In genomic region chr22:38266120-38266519, GRCh38 we compare ENCODE assay signal across 9 cellular contexts. TPM values are rescaled to one million over a fixed set of nuclear protein-coding genes. Genes with fewer than 3 reads are reported as not detected.
DNase-seq lines count a peak whose midpoint lies in the region; ATAC-seq and TF ChIP-seq lines count a peak whose summit lies in the region.
"Had no signal": no experiment of that assay in that cellular context is flagged by ENCODE, and none has a peak within 500 bp of the region (broad histone marks: within the 10 kb centered on the region; RNA-seq: fewer than 3 reads in every experiment).

No MANE protein-coding gene starts in this region.

- no peak overlapping the region for H3K9ac ChIP-seq in IMR-90 (ENCODE audit: low read depth, low read length)
- no peak overlapping the region for H3K9ac ChIP-seq in neuronal stem cell (ENCODE audit: low read depth, low read length, poor library complexity)

- H2BK120ac ChIP-seq in IMR-90 (ENCODE audit: low read depth, low read length) (no peak overlapping the region), neuronal stem cell (ENCODE audit: low read depth, low read length) (no peak overlapping the region)

- peaks cover 46% of the 10 kb centered on the region for H3K9me1 ChIP-seq in IMR-90 (ENCODE audit: insufficient read depth, low read length)

- H3K4me1 ChIP-seq in IMR-90 (ENCODE audit: control insufficient read depth, insufficient read depth, low read length) (peaks cover 21% of the 10 kb centered on the region), neuronal stem cell (ENCODE audit: control insufficient read depth in 2 of 2, insufficient read depth in 1 of 2, low read depth in 1 of 2, low read length in 2 of 2) (peaks cover 7 to 9% of the 10 kb centered on the region in 2 donors), OCI-LY7 (ENCODE audit: insufficient read depth, low read length, poor library complexity, severe bottlenecking) (peaks cover 48% of the 10 kb centered on the region)

- H3K18ac ChIP-seq in IMR-90 (ENCODE audit: low read depth, low read length) (no peak overlapping the region), neuronal stem cell (ENCODE audit: low read length) (no peak overlapping the region)

- H2BK20ac ChIP-seq in IMR-90 (ENCODE audit: low read depth, low read length) = no peak overlapping the region

- H2BK5ac ChIP-seq in IMR-90 (ENCODE audit: low read depth, low read length, poor library complexity, severe bottlenecking) (no peak overlapping the region), neuronal stem cell (ENCODE audit: low read length) (no peak overlapping the region)

- H3K4ac ChIP-seq in IMR-90 (ENCODE audit: low read depth, low read length) (no peak overlapping the region), neuronal stem cell (ENCODE audit: low read length) (no peak overlapping the region)

- H3K27me3 ChIP-seq in AG04450 (ENCODE audit: control insufficient read depth, insufficient read depth, low read length) (no peaks in the 10 kb centered on the region), IMR-90 (ENCODE audit: control insufficient read depth, insufficient read depth, low read length) (no peaks in the 10 kb centered on the region), neuronal stem cell (ENCODE audit: control insufficient read depth in 3 of 3, insufficient read depth in 3 of 3, low read depth in 1 of 3, low read length in 3 of 3) (no peaks in the 10 kb centered on the region)

- no peak overlapping the region for H2AFZ ChIP-seq in IMR-90 (replicated peaks; ENCODE audit: low read length, poor library complexity)
- H2AFZ ChIP-seq in neuronal stem cell (ENCODE audit: low read length) = no peak overlapping the region
- H2AFZ ChIP-seq in OCI-LY7 (ENCODE audit: low read length) = no peak overlapping the region

- peak overlapping the region; percentile 11 for H3K27ac ChIP-seq in AG04450 (ENCODE audit: low read depth, low read length)
- H3K27ac ChIP-seq in IMR-90 (ENCODE audit: insufficient read depth, low read length) = no peak overlapping the region
- H3K27ac ChIP-seq in cingulate gyrus (ENCODE audit: low read depth, low read length) = peak overlapping the region; percentile 79
- no peak overlapping the region for H3K27ac ChIP-seq in neuronal stem cell (replicated peaks; ENCODE audit: low read length)
- no peak overlapping the region for H3K27ac ChIP-seq in OCI-LY7 (ENCODE audit: low read depth, low read length, poor library complexity, severe bottlenecking)

- 0 out of 2 replicates have a peak overlapping the region, but pooled peaks have one; percentile 29 for H3K4me2 ChIP-seq in IMR-90 (ENCODE audit: low read depth, low read length)
- no peak overlapping the region for H3K4me2 ChIP-seq in neuronal stem cell (ENCODE audit: insufficient read depth, low read length, poor library complexity, severe bottlenecking)
- no peak overlapping the region for H3K4me2 ChIP-seq in OCI-LY7 (ENCODE audit: low read length)

- no peak for DNase-seq in AG04450 (ENCODE audit: low read depth, low spot score)
- DNase-seq in IMR-90 = peak; percentile 19
- no peak for DNase-seq in neuronal stem cell (ENCODE audit: low spot score)
- no peak for DNase-seq in OCI-LY7 (ENCODE audit: low spot score)
- no peak for DNase-seq in NCI-H2081 treated with DMSO at 0.1 percent for 48 hours (lab: John Stamatoyannopoulos, UW)
- DNase-seq: SHP77 had no signal

- H3K14ac ChIP-seq in IMR-90 (replicated peaks; ENCODE audit: low read depth, low read length) (no peak overlapping the region), neuronal stem cell (ENCODE audit: low read length) (no peak overlapping the region)

- peaks cover 5 to 98% of the 10 kb centered on the region in 2 experiments; a peak in 3 of 4 replicates for H3K79me1 ChIP-seq in IMR-90 (ENCODE audit: low read depth in 1 of 2, low read length in 2 of 2)
- H3K79me1 ChIP-seq in neuronal stem cell (ENCODE audit: low read depth, low read length) = peaks cover 25% of the 10 kb centered on the region

- no peak overlapping the region for H3K56ac ChIP-seq in IMR-90 (ENCODE audit: extremely low read depth, insufficient read depth, low read length)

- H2BK15ac ChIP-seq in IMR-90 (ENCODE audit: low read depth, low read length) = no peak overlapping the region
- no peak overlapping the region for H2BK15ac ChIP-seq in neuronal stem cell (ENCODE audit: low read length)

- H4K5ac ChIP-seq in IMR-90 (ENCODE audit: low read depth, low read length) = no peak overlapping the region

- H2AK9ac ChIP-seq in IMR-90 (replicated peaks; ENCODE audit: low read depth, low read length, poor library complexity) = peak overlapping the region; percentile 46

- no peak overlapping the region for H2BK12ac ChIP-seq in neuronal stem cell (ENCODE audit: low read length)

- H4K91ac ChIP-seq in IMR-90 (ENCODE audit: insufficient read depth, low read depth, low read length) = no peak overlapping the region
- H4K91ac ChIP-seq in neuronal stem cell (ENCODE audit: low read depth, low read length, poor library complexity) = no peak overlapping the region

- H3K23ac ChIP-seq in IMR-90 (ENCODE audit: low read depth, low read length) = no peak overlapping the region
- peak overlapping the region; percentile 66 for H3K23ac ChIP-seq in neuronal stem cell (ENCODE audit: low read depth, low read length, poor library complexity)

- CTCF ChIA-PET in AG04450 (lab: Charles Lee) = no interaction called here
- CTCF ChIA-PET in IMR-90 (lab: Yijun Ruan, JAX) = no interaction called here
- CTCF ChIA-PET in OCI-LY7 (lab: Charles Lee; ENCODE audit: unreplicated experiment) = interaction anchor here (0.6 kb wide), 2 partner anchors 46 to 446 kb away, joined by 3 to 4 read pairs; no protein-coding TSS in a partner anchor

- dilution Hi-C loops in IMR-90 (cut with HindIII; ENCODE audit: low sequenced_read_pairs, unreplicated experiment) = no loop called here

- no peak for TF ChIP-seq RAD21 in IMR-90 (IDR thresholded peaks at IDR 0.05; ENCODE audit: low read length)

- no peak for ATAC-seq in IMR-90 (ENCODE audit: low read depth)
- no peak for ATAC-seq in HG02623 (IDR thresholded peaks at IDR 0.05; ENCODE audit: unreplicated experiment)
- ATAC-seq in GM18861 (IDR thresholded peaks at IDR 0.05; ENCODE audit: unreplicated experiment) = no peak

- no peaks in the 10 kb centered on the region for H3K9me2 ChIP-seq in OCI-LY7 (ENCODE audit: insufficient read depth, low read length)

- in situ Hi-C loops in IMR-90 (cut with MboI; ENCODE audit: low sequenced_read_pairs) = no loop called here

- BruUV-seq in IMR-90 (replicated peaks; lab: Mats Ljungman, UMichigan) (no TSS peak), OCI-LY7 (replicated peaks; lab: Mats Ljungman, UMichigan) (no TSS peak)

- TF ChIP-seq CTCF in AG04450 (IDR thresholded peaks at IDR 0.05; ENCODE audit: low read depth, low read length) (no peak), IMR-90 (conservative IDR thresholded peaks at IDR 0.05; ENCODE audit: low read depth, low read length) (no peak), OCI-LY7 (conservative IDR thresholded peaks at IDR 0.05; ENCODE audit: low read length) (no peak)

- H2AK5ac ChIP-seq in IMR-90 (ENCODE audit: low read depth, low read length) (no peak overlapping the region), neuronal stem cell (ENCODE audit: low read depth, low read length) (peak overlapping the region; percentile 1)

- H3K36me3 ChIP-seq in IMR-90 (ENCODE audit: control insufficient read depth, insufficient read depth, low read length) = peaks cover 8% of the 10 kb centered on the region
- peaks cover 7 to 12% of the 10 kb centered on the region in 2 donors for H3K36me3 ChIP-seq in neuronal stem cell (replicated peaks in 1 of 2; ENCODE audit: control insufficient read depth in 2 of 2, insufficient read depth in 2 of 2, low read length in 2 of 2)
- H3K36me3 ChIP-seq in OCI-LY7 (ENCODE audit: insufficient read depth, low read length) = peaks cover 29% of the 10 kb centered on the region

- intact Hi-C loops in IMR-90 (cut with micrococcal nuclease) (no loop called here), OCI-LY7 (cut with micrococcal nuclease; ENCODE audit: unreplicated experiment) (no loop called here)

- H4K8ac ChIP-seq in IMR-90 (ENCODE audit: low read depth in 2 of 2, low read length in 2 of 2) (no peak overlapping the region), neuronal stem cell (ENCODE audit: low read depth, low read length) (no peak overlapping the region)

- no peak overlapping the region for H3K4me3 ChIP-seq in AG04450 (ENCODE audit: low read depth, low read length)
- H3K4me3 ChIP-seq in IMR-90 (ENCODE audit: insufficient read depth, low read depth, low read length) = no peak overlapping the region
- no peak overlapping the region for H3K4me3 ChIP-seq in neuronal stem cell (ENCODE audit: low read length in 2 of 2)
- H3K4me3 ChIP-seq in OCI-LY7 (ENCODE audit: low read depth, low read length, poor library complexity, severe bottlenecking) = no peak overlapping the region

- H4K20me1 ChIP-seq in IMR-90 (ENCODE audit: insufficient read depth, low read length) (peaks cover 100% of the 10 kb centered on the region), OCI-LY7 (ENCODE audit: insufficient read depth, low read length) (peaks cover 6% of the 10 kb centered on the region; the same call in 1 of the 2 replicates)

- peaks cover 30% of the 10 kb centered on the region; the same call in 1 of the 2 replicates for H3K79me2 ChIP-seq in OCI-LY7 (ENCODE audit: insufficient read depth, low read depth, low read length)

- H3K9me3 ChIP-seq in AG04450 (ENCODE audit: control insufficient read depth, insufficient read depth, low read length) (no peaks in the 10 kb centered on the region; the same call in 1 of the 2 replicates), IMR-90 (ENCODE audit: control insufficient read depth, insufficient read depth, low read length) (no peaks in the 10 kb centered on the region), neuronal stem cell (replicated peaks in 1 of 2; ENCODE audit: control insufficient read depth in 2 of 2, insufficient read depth in 1 of 2, low read depth in 1 of 2, low read length in 2 of 2) (no peaks in the 10 kb centered on the region), OCI-LY7 (ENCODE audit: low read length) (no peaks in the 10 kb centered on the region)

- POLR2A ChIA-PET in AG04450 (lab: Yijun Ruan, JAX) (interaction anchor here (0.7 to 1.5 kb wide), 3 partner anchors 54 to 68 kb away, joined by 4 read pairs; partner anchors contain the start of gene MAFF), IMR-90 (lab: Charles Lee; ENCODE audit: unreplicated experiment) (no interaction called here), OCI-LY7 (lab: Charles Lee) (interaction anchor here (0.6 to 1.3 kb wide), 2 partner anchors 11 to 98 kb away, joined by 3 read pairs; no protein-coding TSS in a partner anchor)

- TF ChIP-seq POLR2A in IMR-90 (IDR thresholded peaks at IDR 0.05; ENCODE audit: low read depth, low read length) = no peak

- 95% methylated on average over 3 of the region's 8 CpGs; no CpG with 5 or more reads in 1 of the 2 experiments for WGBS in IMR-90 (ENCODE audit: extremely low coverage in 2 of 2, insufficient read length in 1 of 2), 2 experiments
- no CpG with 5 or more reads among the region's 8 CpGs for WGBS in neuronal stem cell (ENCODE audit: extremely low coverage in 2 of 2, insufficient read length in 2 of 2, insufficient replicate concordance in 1 of 2), 2 donors

RNA-seq across cellular contexts. Expression of gene TMEM184B, which starts 6.7 kb away (rescaled TPM):
- 36.8 and 37.2 TPM in 2 replicates for polyA plus RNA-seq in AG04450 (2011; rRNA removed)
- 33.8 and 40.5 TPM in 2 replicates for polyA minus RNA-seq in AG04450 (2011; rRNA and poly(A)+ RNA removed)
- 9.1 and 9.2 TPM in 2 replicates for total RNA-seq in IMR-90 (2012; rRNA removed)
- polyA plus RNA-seq in IMR-90 (2012; rRNA removed) = 81.1 and 87.5 TPM in 2 replicates
- polyA plus RNA-seq in IMR-90 (2012; cell fraction: cytosol; rRNA removed) = 40.0 and 98.4 TPM in 2 replicates
- polyA plus RNA-seq in IMR-90 (2012; cell fraction: nucleus; rRNA removed; ENCODE audit: low replicate concordance) = 132 and 272 TPM in 2 replicates
- 50.9 TPM for polyA plus RNA-seq in neuronal stem cell (2013, experiment 1 of 2)
- 51.3 TPM for polyA plus RNA-seq in neuronal stem cell (2013, experiment 2 of 2)
- total RNA-seq in OCI-LY7 (2014; rRNA removed; shearing (Covaris generic)) = 11.1 and 19.1 TPM in 2 replicates
- 37.8 and 50.2 TPM in 2 replicates for total RNA-seq in OCI-LY7 (2022)

RNA-seq across cellular contexts. Expression of gene CSNK1E, which starts 51.1 kb away (rescaled TPM):
- polyA plus RNA-seq in AG04450 (2011; rRNA removed) = 109 and 128 TPM in 2 replicates
- 141 and 196 TPM in 2 replicates for polyA minus RNA-seq in AG04450 (2011; rRNA and poly(A)+ RNA removed)
- 114 and 116 TPM in 2 replicates for total RNA-seq in IMR-90 (2012; rRNA removed)
- 270 and 276 TPM in 2 replicates for polyA plus RNA-seq in IMR-90 (2012; rRNA removed)
- 125 and 248 TPM in 2 replicates for polyA plus RNA-seq in IMR-90 (2012; cell fraction: cytosol; rRNA removed)
- polyA plus RNA-seq in IMR-90 (2012; cell fraction: nucleus; rRNA removed; ENCODE audit: low replicate concordance) = 504 and 679 TPM in 2 replicates
- polyA plus RNA-seq in neuronal stem cell (2013, experiment 1 of 2) = 224 TPM
- 229 TPM for polyA plus RNA-seq in neuronal stem cell (2013, experiment 2 of 2)
- 152 and 182 TPM in 2 replicates for total RNA-seq in OCI-LY7 (2014; rRNA removed; shearing (Covaris generic))
- total RNA-seq in OCI-LY7 (2022) = 203 and 211 TPM in 2 replicates

Comparison
In these comparisons a context has a peak if more than half of its experiments do, and no peak if none do; other contexts are left out.
1. H3K27ac ChIP-seq: peak in AG04450 (single experiment) and cingulate gyrus (single experiment); none in IMR-90 (single experiment), neuronal stem cell (single experiment) and OCI-LY7 (single experiment).